ENCODE assay signal across 20 cellular contexts in genomic region chr6:132166670-132167069, GRCh38.
DNase-seq lines count a peak whose midpoint lies in the region; ATAC-seq, FAIRE-seq and TF ChIP-seq lines count a peak whose summit lies in the region.
"Had no signal": no experiment of that assay in that cellular context is flagged by ENCODE, and none has a peak within 500 bp of the region (broad histone marks: within the 10 kb centered on the region; RNA-seq: fewer than 3 reads in every experiment).

No MANE protein-coding gene starts in this region.

- H3K36me3 Mint-ChIP-seq in neural progenitor cell = peaks cover 10% of the 10 kb centered on the region
- H3K36me3 Mint-ChIP-seq: CD8-positive, alpha-beta T cell had no signal

- H3K9me3 ChIP-seq in HepG2 (ENCODE audit: low read length) (0 out of 2 replicates have a peak, but pooled peaks cover 3% of the 10 kb centered on the region), right lobe of liver (no peaks in the 10 kb centered on the region), neural progenitor cell (ENCODE audit: low read depth) (no peaks in the 10 kb centered on the region)
- H3K9me3 ChIP-seq: A549, Caco-2 had no signal

- H3K27me3 ChIP-seq in HepG2 (ENCODE audit: control insufficient read depth in 1 of 2, insufficient read depth in 2 of 2, low read length in 2 of 2) (peaks cover 0 to 7% of the 10 kb centered on the region in 2 experiments; a peak in 1 of 5 replicates), right lobe of liver (no peaks in the 10 kb centered on the region), neural progenitor cell (no peaks in the 10 kb centered on the region)
- H3K27me3 ChIP-seq: BLaER1 treated with 17β-estradiol and CSF1 and Interleukin-3, amounts not matched to agents 10 nM and 100 nM had no signal

- POLR2A ChIA-PET in HepG2 (lab: Yijun Ruan, JAX) = no interaction called here

- TF ChIP-seq EP300 in HepG2 (IDR thresholded peaks at IDR 0.05; ENCODE audit: low read depth in 2 of 2, low read length in 2 of 2) (no peak), HepG2 (CRISPR knock-in tag; IDR thresholded peaks at IDR 0.05; ENCODE audit: borderline replicate concordance) (no peak)

- TF ChIP-seq RAD21 in HepG2 (CRISPR knock-in tag; IDR thresholded peaks at IDR 0.05) = no peak

- FAIRE-seq in HepG2 (lab: Jason Lieb, UNC) = no peak
- FAIRE-seq: A549, D721Med, GM12891, GM18507 had no signal

- no peak overlapping the region for H3K4me2 ChIP-seq in HepG2 (ENCODE audit: low read depth, low read length)
- H3K4me2 ChIP-seq in neural progenitor cell = no peak overlapping the region
- H3K4me2 ChIP-seq: A549; BLaER1 treated with 17β-estradiol and CSF1 and Interleukin-3, amounts not matched to agents 10 nM and 100 nM had no signal

- no peak overlapping the region for H3K9ac ChIP-seq in HepG2 (ENCODE audit: insufficient read depth, low read depth, low read length)
- H3K9ac ChIP-seq in neural progenitor cell = no peak overlapping the region
- H3K9ac ChIP-seq: BLaER1 treated with 17β-estradiol and CSF1 and Interleukin-3, amounts not matched to agents 10 nM and 100 nM had no signal

- H3K36me3 ChIP-seq in HepG2 (replicated peaks in 1 of 2; ENCODE audit: control insufficient read depth in 1 of 2, insufficient read depth in 2 of 2, low read length in 2 of 2) = no peaks in the 10 kb centered on the region
- H3K36me3 ChIP-seq in right lobe of liver = no peaks in the 10 kb centered on the region
- H3K36me3 ChIP-seq in neural progenitor cell = no peaks in the 10 kb centered on the region

- ATAC-seq in HepG2 (no peak), right lobe of liver (no peak), GM21619 (IDR thresholded peaks at IDR 0.05; ENCODE audit: unreplicated experiment) (no peak), left lobe of liver (no peak)
- ATAC-seq: A549; CD8-positive, alpha-beta T cell had no signal

- H4K20me1 ChIP-seq in HepG2 (ENCODE audit: insufficient read depth, low read length) = no peaks in the 10 kb centered on the region
- no peaks in the 10 kb centered on the region for H4K20me1 ChIP-seq in neural progenitor cell (ENCODE audit: low read depth)
- H4K20me1 ChIP-seq: BLaER1 treated with 17β-estradiol and CSF1 and Interleukin-3, amounts not matched to agents 10 nM and 100 nM had no signal

- H2AFZ ChIP-seq in HepG2 (ENCODE audit: low read length) = no peak overlapping the region
- no peak overlapping the region for H2AFZ ChIP-seq in neural progenitor cell (replicated peaks)

- H3K9me3 Mint-ChIP-seq in neural progenitor cell = peaks cover 25% of the 10 kb centered on the region
- H3K9me3 Mint-ChIP-seq: CD8-positive, alpha-beta T cell had no signal

- TF ChIP-seq POLR2A in HepG2 (IDR thresholded peaks at IDR 0.05; ENCODE audit: insufficient read depth in 1 of 2, low read depth in 2 of 2, low read length in 2 of 2) (no peak), right lobe of liver (IDR thresholded peaks at IDR 0.05) (no peak)

- H3K27ac ChIP-seq in HepG2 (ENCODE audit: extremely low read length, insufficient read depth, low read length) (no peak overlapping the region), right lobe of liver (no peak overlapping the region), neural progenitor cell (no peak overlapping the region)
- H3K27ac ChIP-seq: 22Rv1; A549; BLaER1 treated with 17β-estradiol and CSF1 and Interleukin-3, amounts not matched to agents 10 nM and 100 nM; C4-2B had no signal

- H3K4me3 Mint-ChIP-seq in neural progenitor cell = no peak overlapping the region
- H3K4me3 Mint-ChIP-seq: B cell; CD4-positive, alpha-beta T cell; CD8-positive, alpha-beta T cell had no signal

- 0% methylated on average over 1 of the region's 1 CpG for WGBS in HepG2 (ENCODE audit: low lambda C conversion rate)
- 31% methylated on average over 1 of the region's 1 CpG for WGBS in right lobe of liver (ENCODE audit: insufficient coverage, low coverage, low lambda C conversion rate, missing lambda C conversion rate)

- no peak for DNase-seq in HepG2 (ENCODE audit: low spot score)
- no peak for DNase-seq in right lobe of liver
- DNase-seq in neural progenitor cell (ENCODE audit: low spot score) = no peak
- no peak for DNase-seq in left lobe of liver (ENCODE audit: low spot score)
- DNase-seq: AML-193; Caco-2; Calu3; CD4-positive, alpha-beta T cell; CD8-positive, alpha-beta T cell; DMS79 treated with DMSO at 0.1 percent for 48 hours; GF-D8 had no signal

- H3K4me1 ChIP-seq in HepG2 (ENCODE audit: insufficient read depth, low read length) (peaks cover 16% of the 10 kb centered on the region), right lobe of liver (no peaks in the 10 kb centered on the region), neural progenitor cell (peaks cover 6% of the 10 kb centered on the region)
- H3K4me1 ChIP-seq: A549; BLaER1 treated with 17β-estradiol and CSF1 and Interleukin-3, amounts not matched to agents 10 nM and 100 nM; Caco-2 had no signal

- in situ Hi-C loops in HepG2 (cut with HindIII; ENCODE audit: extremely low pct_ligation_motif_present, low pct_unique_long_range_greater_than_20kb) = loop anchor here (10.0 kb wide), 1 partner anchor 212 kb away; the partner anchor contains the start of gene CCN2

- CTCF ChIA-PET in HepG2 (lab: Yijun Ruan, JAX; ENCODE audit: low intra/inter-chr PET ratio, low total read pairs) = no interaction called here

- peak overlapping the region; percentile 64 for H3K27ac Mint-ChIP-seq in neural progenitor cell
- H3K27ac Mint-ChIP-seq: B cell; CD4-positive, alpha-beta T cell; CD8-positive, alpha-beta T cell had no signal

- H3K4me3 ChIP-seq in HepG2 (replicated peaks in 1 of 3; ENCODE audit: insufficient read depth in 1 of 3, low read depth in 2 of 3, low read length in 3 of 3) = no peak overlapping the region
- H3K4me3 ChIP-seq in right lobe of liver = no peak overlapping the region
- no peak overlapping the region for H3K4me3 ChIP-seq in neural progenitor cell
- H3K4me3 ChIP-seq: A549; BLaER1 treated with 17β-estradiol and CSF1 and Interleukin-3, amounts not matched to agents 10 nM and 100 nM had no signal

- peaks cover 3% of the 10 kb centered on the region for H3K27me3 Mint-ChIP-seq in neural progenitor cell (ENCODE audit: insufficient read depth, low read depth)
- H3K27me3 Mint-ChIP-seq: B cell had no signal

- no TSS peak for BruUV-seq in HepG2 (replicated peaks; lab: Mats Ljungman, UMichigan)

- no peaks in the 10 kb centered on the region for H3K79me2 ChIP-seq in HepG2 (ENCODE audit: insufficient read depth, low read length)
- no peaks in the 10 kb centered on the region for H3K79me2 ChIP-seq in neural progenitor cell (ENCODE audit: low read depth)

- peaks cover 42% of the 10 kb centered on the region for H3K4me1 Mint-ChIP-seq in neural progenitor cell

- intact Hi-C loops in HepG2 (cut with micrococcal nuclease; ENCODE audit: unreplicated experiment) = no loop called here
- intact Hi-C loops in right lobe of liver (cut with DNase I) = no loop called here

- no peaks in the 10 kb centered on the region for H3F3A ChIP-seq in neural progenitor cell (ENCODE audit: low read depth)

- TF ChIP-seq CTCF in HepG2 (CRISPR knock-in tag; IDR thresholded peaks at IDR 0.05) (no peak), right lobe of liver (IDR thresholded peaks at IDR 0.05) (no peak), neural progenitor cell (IDR thresholded peaks at IDR 0.05) (no peak)

TF ChIP-seq in HepG2, 621 proteins besides CTCF, POLR2A, EP300 and RAD21:
- TF ChIP-seq RFX5 (IDR thresholded peaks at IDR 0.05; ENCODE audit: low read depth, low read length) = no peak
- TF ChIP-seq MNT (IDR thresholded peaks at IDR 0.05) = peak; percentile 80
TF ChIP-seq in HepG2: peak in this region for 1.
